Comparison of ENCODE assay signal across 1 cellular context in genomic region chr21:14773777-14774345, GRCh38.
TF ChIP-seq lines count a peak whose summit lies in the region.

No MANE protein-coding gene starts in this region.

TF ChIP-seq in H1, 55 proteins besides CTCF, POLR2A, EP300 and RAD21 (continued from another document):
- TF ChIP-seq FOSL1 (IDR thresholded peaks at IDR 0.05; ENCODE audit: insufficient read depth, low read depth, low read length) (no peak), SRF (IDR thresholded peaks at IDR 0.05; ENCODE audit: low read depth, low read length) (no peak)
